In the genomic region with DNA sequence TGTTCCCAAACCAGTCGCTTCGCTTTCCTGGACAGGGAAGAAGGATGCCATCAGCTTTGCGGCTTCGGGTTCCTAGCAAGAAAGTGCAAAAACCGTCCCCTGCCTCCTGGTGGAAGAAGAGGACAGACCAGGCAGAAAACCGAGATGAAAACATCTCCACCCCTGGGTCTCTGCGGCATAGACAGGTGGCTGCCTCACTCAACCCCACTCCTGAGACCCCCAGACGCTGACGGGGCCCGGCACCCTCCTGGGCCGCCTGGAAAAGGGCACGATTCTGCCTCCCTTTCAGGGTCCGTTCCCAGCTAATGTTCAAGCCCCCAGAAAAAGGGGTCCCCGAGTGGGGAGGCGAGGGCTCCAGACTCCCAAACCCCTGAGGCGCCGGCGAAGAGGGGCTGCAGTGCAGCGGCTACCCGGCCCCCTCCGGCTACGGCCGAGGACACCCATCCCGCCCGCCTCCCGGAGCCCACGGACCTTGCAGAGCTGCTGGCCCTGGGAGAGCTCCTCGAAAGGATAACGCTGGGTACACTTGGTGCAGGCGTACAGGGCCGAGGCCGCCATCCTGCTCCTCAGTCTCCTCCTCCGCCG, we compare ENCODE assay signal across 8 cellular contexts. TPM values are rescaled to one million over a fixed set of nuclear protein-coding genes. Genes with fewer than 3 reads are reported as not detected.
DNase-seq lines count a peak whose midpoint lies in the region; ATAC-seq, FAIRE-seq and TF ChIP-seq lines count a peak whose summit lies in the region.

No MANE protein-coding gene starts in this region.

- peaks cover 0 to 43% (median 8%) of the 10 kb centered on the region in 3 donors for H3K4me1 ChIP-seq in gastroesophageal sphincter
- H3K4me1 ChIP-seq in pancreas = peaks cover 0 to 24% (median 14%) of the 10 kb centered on the region in 3 donors

- in situ Hi-C loops in GM13976 (cut with MboI; ENCODE audit: low sequenced_read_pairs, unreplicated experiment) = no loop called here

- peaks cover 47% of the 10 kb centered on the region for H3K4me1 Mint-ChIP-seq in activated T-helper 2 cell treated with anti-CD3 and anti-CD28 coated beads, Interferon-gamma antibody, Interleukin-2, Interleukin-4, amounts not matched to agents 10 μg/mL and 5 μg/mL and 100 μg/mL, durations not matched to agents 14 hours and 24 hours and 36 hours (ENCODE audit: low read depth)

- H3K27me3 ChIP-seq in gastroesophageal sphincter (no peaks in the 10 kb centered on the region), pancreas (no peaks in the 10 kb centered on the region)

- intact Hi-C loops in activated T-helper 2 cell treated with anti-CD3 and anti-CD28 coated beads, Interferon-gamma antibody, Interleukin-2, Interleukin-4, amounts not matched to agents 10 μg/mL and 5 μg/mL and 100 μg/mL, durations not matched to agents 14 hours and 24 hours and 36 hours (cut with micrococcal nuclease) = loop anchor here (1.0 to 5.0 kb wide), 7 partner anchors 554 to 1662 kb away; partner anchors contain the start of genes CCDC82, CWC15, ENDOD1 and KDM4D
- intact Hi-C loops in pancreas (cut with DNase I) = no loop called here

- H3K4me3 Mint-ChIP-seq in activated T-helper 2 cell treated with anti-CD3 and anti-CD28 coated beads, Interferon-gamma antibody, Interleukin-2, Interleukin-4, amounts not matched to agents 10 μg/mL and 5 μg/mL and 100 μg/mL, durations not matched to agents 14 hours and 24 hours and 36 hours (ENCODE audit: low read depth) = peak overlapping the region; percentile 98

- peak; percentile 13 for TF ChIP-seq CTCF in GM13976 (IDR thresholded peaks at IDR 0.05; ENCODE audit: borderline replicate concordance, control extremely low read depth, extremely low read depth, insufficient read depth, missing control alignments)
- peak in 2 of 4 experiments; percentile 11 to 20 for TF ChIP-seq CTCF in gastroesophageal sphincter (IDR thresholded peaks at IDR 0.05)
- TF ChIP-seq CTCF in pancreas (IDR thresholded peaks at IDR 0.05) = no peak

- H3K36me3 ChIP-seq in gastroesophageal sphincter (peaks cover 0 to 36% of the 10 kb centered on the region in 2 donors), pancreas (peaks cover 0 to 14% (median 8%) of the 10 kb centered on the region in 3 donors)

- H3K4me3 ChIP-seq in gastroesophageal sphincter (peak overlapping the region; percentile 48 to 90), pancreas (peak overlapping the region; percentile 81 to 94 (median 90))

- peak; percentile 29 for DNase-seq in Ammon's horn (ENCODE audit: low spot score)
- peak; percentile 22 for DNase-seq in GM13976 (ENCODE audit: low spot score)
- DNase-seq in NCI-H146 treated with DMSO at 0.1 percent for 48 hours (lab: John Stamatoyannopoulos, UW; ENCODE audit: unreplicated experiment) = peak; percentile 39
- no peak for DNase-seq in activated T-helper 2 cell treated with anti-CD3 and anti-CD28 coated beads, Interferon-gamma antibody, Interleukin-2, Interleukin-4, amounts not matched to agents 10 μg/mL and 5 μg/mL and 100 μg/mL, durations not matched to agents 14 hours and 24 hours and 36 hours (ENCODE audit: low spot score)
- DNase-seq in pancreas = peak in 2 of 6 donors; percentile 5 to 91
- DNase-seq in SIG-M5 treated with dmso at 0.1 percent for 504 hours (lab: John Stamatoyannopoulos, UW; ENCODE audit: unreplicated experiment) = no peak

- H3K9me3 Mint-ChIP-seq in activated T-helper 2 cell treated with anti-CD3 and anti-CD28 coated beads, Interferon-gamma antibody, Interleukin-2, Interleukin-4, amounts not matched to agents 10 μg/mL and 5 μg/mL and 100 μg/mL, durations not matched to agents 14 hours and 24 hours and 36 hours = no peaks in the 10 kb centered on the region

- H3K27ac ChIP-seq in gastroesophageal sphincter = peak overlapping the region; percentile 89 to 100 (median 99)
- H3K27ac ChIP-seq in pancreas = peak overlapping the region; percentile 98 to 100 (median 100)

- TF ChIP-seq EP300 in gastroesophageal sphincter (IDR thresholded peaks at IDR 0.05) = no peak

- H3K9me3 ChIP-seq in gastroesophageal sphincter = no peaks in the 10 kb centered on the region
- H3K9me3 ChIP-seq in pancreas = no peaks in the 10 kb centered on the region

- peaks cover 64% of the 10 kb centered on the region for H3K36me3 Mint-ChIP-seq in activated T-helper 2 cell treated with anti-CD3 and anti-CD28 coated beads, Interferon-gamma antibody, Interleukin-2, Interleukin-4, amounts not matched to agents 10 μg/mL and 5 μg/mL and 100 μg/mL, durations not matched to agents 14 hours and 24 hours and 36 hours (ENCODE audit: low read depth)

- no peak for TF ChIP-seq POLR2A in gastroesophageal sphincter (IDR thresholded peaks at IDR 0.05)

- peak overlapping the region; percentile 74 for H3K27ac Mint-ChIP-seq in activated T-helper 2 cell treated with anti-CD3 and anti-CD28 coated beads, Interferon-gamma antibody, Interleukin-2, Interleukin-4, amounts not matched to agents 10 μg/mL and 5 μg/mL and 100 μg/mL, durations not matched to agents 14 hours and 24 hours and 36 hours

- no peaks in the 10 kb centered on the region for H3K27me3 Mint-ChIP-seq in activated T-helper 2 cell treated with anti-CD3 and anti-CD28 coated beads, Interferon-gamma antibody, Interleukin-2, Interleukin-4, amounts not matched to agents 10 μg/mL and 5 μg/mL and 100 μg/mL, durations not matched to agents 14 hours and 24 hours and 36 hours (ENCODE audit: low read depth)

- WGBS in gastroesophageal sphincter (ENCODE audit: low coverage in 1 of 2), 2 donors = no CpG with 5 or more reads among the region's 34 CpGs
- WGBS in pancreas, 2 donors = 1% methylated on average over 33 to 34 of the region's 34 CpGs

- ATAC-seq in gastroesophageal sphincter (no peak), pancreas (no peak), HG03342 (IDR thresholded peaks at IDR 0.05; ENCODE audit: unreplicated experiment) (no peak)

- no peak for FAIRE-seq in pancreas (lab: Jason Lieb, UNC)

RNA-seq across cellular contexts. Expression of gene FAM76B, which starts 0.6 kb away (rescaled TPM):
- total RNA-seq in activated T-helper 2 cell treated with anti-CD3 and anti-CD28 coated beads, Interferon-gamma antibody, Interleukin-2, Interleukin-4, amounts not matched to agents 10 μg/mL and 5 μg/mL and 100 μg/mL, durations not matched to agents 14 hours and 24 hours and 36 hours = 46.6 and 49.7 TPM in 2 replicates
- total RNA-seq in gastroesophageal sphincter (10 to 100 TPM; 21.0 to 41.7 (median 33.9) TPM), pancreas (10 to 100 TPM in 3 of 6 donors, 1 to 10 TPM in 3; 7.1 to 13.9 (median 9.3) TPM)
- 10 to 100 TPM in 1 of 2 donors, 1 to 10 TPM in 1; 7.5 to 16.7 TPM for polyA plus RNA-seq in pancreas

RNA-seq across cellular contexts. Expression of gene CEP57, which starts 1.3 kb away (rescaled TPM):
- total RNA-seq in activated T-helper 2 cell treated with anti-CD3 and anti-CD28 coated beads, Interferon-gamma antibody, Interleukin-2, Interleukin-4, amounts not matched to agents 10 μg/mL and 5 μg/mL and 100 μg/mL, durations not matched to agents 14 hours and 24 hours and 36 hours = 88.3 and 94.5 TPM in 2 replicates
- 10 to 100 TPM; 21.4 to 52.1 (median 27.1) TPM for total RNA-seq in gastroesophageal sphincter
- total RNA-seq in pancreas = 10 to 100 TPM; 22.1 to 38.3 (median 28.7) TPM
- 10 to 100 TPM; 11.9 to 21.8 TPM for polyA plus RNA-seq in pancreas

Comparison
In these comparisons a context has a peak if more than half of its experiments do, and no peak if none do; other contexts are left out.
1. DNase-seq: peak in Ammon's horn (single experiment), GM13976 (single experiment) and NCI-H146 treated with DMSO at 0.1 percent for 48 hours (single experiment); none in activated T-helper 2 cell treated with anti-CD3 and anti-CD28 coated beads, Interferon-gamma antibody, Interleukin-2, Interleukin-4, amounts not matched to agents 10 μg/mL and 5 μg/mL and 100 μg/mL, durations not matched to agents 14 hours and 24 hours and 36 hours (single experiment) and SIG-M5 treated with dmso at 0.1 percent for 504 hours (single experiment).